12 cellular contexts compared by ENCODE assay signal in the genomic region with DNA sequence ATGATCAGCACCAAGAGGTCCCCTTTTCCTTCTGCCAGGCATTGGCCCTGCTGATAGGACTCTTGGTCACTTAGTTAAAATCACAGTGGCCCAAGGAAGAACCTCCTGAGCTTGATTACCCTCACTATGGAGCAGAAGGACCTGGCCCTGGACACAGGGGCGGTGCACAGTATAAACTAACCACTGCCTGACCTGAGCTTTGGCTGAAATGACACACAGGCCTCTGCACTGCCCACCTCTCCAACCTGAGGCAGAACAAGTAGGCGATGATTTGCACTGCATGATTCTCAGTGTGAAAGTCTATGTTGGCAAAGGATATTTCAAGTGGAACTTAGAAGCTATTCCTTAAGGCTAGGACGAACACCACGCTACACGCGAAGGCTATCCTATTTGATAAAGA.
"Had no signal": no experiment of that assay in that cellular context is flagged by ENCODE, and none has a peak within 500 bp of the region (broad histone marks: within the 10 kb centered on the region; RNA-seq: fewer than 3 reads in every experiment).

No MANE protein-coding gene starts in this region.

- H3K4me3 ChIP-seq: gastrocnemius medialis, heart right ventricle, lung had no signal

- DNase-seq: activated CD4-positive, alpha-beta T cell treated with anti-CD3 and anti-CD28 coated beads, Interleukin-2, amount 50 U/mL, for 1 hour; activated CD8-positive, alpha-beta memory T cell treated with anti-CD3 and anti-CD28 coated beads for 24 hours; gastrocnemius medialis; heart right ventricle; left cardiac atrium; naive thymus-derived CD8-positive, alpha-beta T cell; small intestine; T-cell; T-helper 9 cell had no signal

- H3K27me3 ChIP-seq: gastrocnemius medialis, heart right ventricle had no signal

- H3K27ac ChIP-seq: gastrocnemius medialis had no signal

- FAIRE-seq: astrocyte, small intestine had no signal

- H3K9me3 ChIP-seq: gastrocnemius medialis, heart right ventricle had no signal

- ATAC-seq: activated CD4-positive, CD25-positive, alpha-beta regulatory T cell treated with anti-CD3 and anti-CD28 coated beads, Interleukin-2, amount 50 U/mL, for 24 hours; gastrocnemius medialis; heart right ventricle; naive thymus-derived CD8-positive, alpha-beta T cell; T-cell had no signal
